18 cellular contexts compared by ENCODE assay signal in the genomic region with DNA sequence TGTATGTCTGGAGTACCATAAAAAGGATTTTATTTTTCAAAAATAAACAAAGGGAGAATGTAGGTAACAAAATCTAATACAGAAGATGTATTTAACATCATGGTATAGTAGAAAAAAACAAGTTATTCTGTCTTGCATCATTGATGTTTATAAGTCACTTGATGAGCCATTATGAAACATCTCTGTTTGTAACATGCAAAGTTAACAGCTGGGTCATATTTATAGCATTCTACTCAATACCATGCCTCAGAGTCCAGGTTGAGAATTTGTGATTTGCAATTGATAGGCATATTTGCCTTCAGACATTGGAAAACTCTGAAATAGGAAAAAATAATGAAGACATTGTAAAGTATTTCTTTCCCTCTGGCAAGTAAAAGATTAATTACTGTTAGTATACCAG. TPM values are rescaled to one million over a fixed set of nuclear protein-coding genes. Genes with fewer than 3 reads are reported as not detected.
DNase-seq lines count a peak whose midpoint lies in the region; ATAC-seq and TF ChIP-seq lines count a peak whose summit lies in the region.
"Had no signal": no experiment of that assay in that cellular context is flagged by ENCODE, and none has a peak within 500 bp of the region (broad histone marks: within the 10 kb centered on the region; RNA-seq: fewer than 3 reads in every experiment).

No MANE protein-coding gene starts in this region.

- in situ Hi-C loops in GM13976 (cut with MboI; ENCODE audit: low sequenced_read_pairs, unreplicated experiment) (no loop called here), gastrocnemius medialis (cut with MboI; ENCODE audit: low sequenced_read_pairs in 4 of 4) (loop anchor here in 1 of 4 donors (10.0 to 25.0 kb wide), 2 partner anchors 218 to 540 kb away; no protein-coding TSS in a partner anchor)

- ATAC-seq in GM21390 (IDR thresholded peaks at IDR 0.05; ENCODE audit: unreplicated experiment) (peak; percentile 37), HG03159 (IDR thresholded peaks at IDR 0.05; ENCODE audit: unreplicated experiment) (peak; percentile 40), gastrocnemius medialis (no peak), left lung (no peak)
- ATAC-seq: PC-3; right cardiac atrium; stimulated activated memory B cell treated with anti-CD40 and anti-IgM and Interleukin-4, amounts not matched to agents 10 μg/mL and 1 μg/mL and 100 μg/mL, for 72 hours had no signal

- TF ChIP-seq CTCF in GM13976 (IDR thresholded peaks at IDR 0.05; ENCODE audit: borderline replicate concordance, control extremely low read depth, extremely low read depth, insufficient read depth, missing control alignments) (no peak), choroid plexus epithelial cell (conservative IDR thresholded peaks at IDR 0.05; ENCODE audit: low read depth, low read length) (no peak), gastrocnemius medialis (IDR thresholded peaks at IDR 0.05 in 4 of 5, conservative IDR thresholded peaks at IDR 0.05 in 1 of 5) (no peak), left lung (IDR thresholded peaks at IDR 0.05) (no peak)

- DNase-seq in GM13976 (ENCODE audit: low spot score) = peak; percentile 40
- peak; percentile 16 for DNase-seq in choroid plexus epithelial cell (ENCODE audit: low read depth)
- no peak for DNase-seq in NCI-H2107 treated with DMSO at 0.1 percent for 48 hours (lab: John Stamatoyannopoulos, UW; ENCODE audit: unreplicated experiment)
- DNase-seq in MG63 = no peak
- no peak for DNase-seq in gastrocnemius medialis
- DNase-seq in left lung = no peak
- DNase-seq: cerebellar nuclear complex; hypothalamus; NCI-H1092 treated with DMSO at 0.1 percent for 48 hours; NCI-H446; PC-3; right cardiac atrium; stimulated activated CD4-positive, alpha-beta T cell treated with anti-CD3 and anti-CD28 coated beads, Interleukin-4, amount 100 ng/mL, for 1 hour; SW 1271 had no signal

- H3K27me3 ChIP-seq in MG63 (no peaks in the 10 kb centered on the region), gastrocnemius medialis (no peaks in the 10 kb centered on the region), left lung (no peaks in the 10 kb centered on the region)

- H3K27ac ChIP-seq in gastrocnemius medialis (no peak overlapping the region), left lung (no peak overlapping the region)
- H3K27ac ChIP-seq: epithelial cell of prostate had no signal

- H3K9me3 ChIP-seq in MG63 (no peaks in the 10 kb centered on the region), gastrocnemius medialis (no peaks in the 10 kb centered on the region), left lung (no peaks in the 10 kb centered on the region)

- no peak for TF ChIP-seq POLR2A in gastrocnemius medialis (IDR thresholded peaks at IDR 0.05)

- intact Hi-C loops in gastrocnemius medialis (cut with DNase I; ENCODE audit: low total_unique reads) = no loop called here
- intact Hi-C loops in left lung (cut with DNase I) = loop anchor here in 1 of 2 donors (10.0 kb wide), 2 partner anchors 218 to 548 kb away; no protein-coding TSS in a partner anchor

- H3K4me3 ChIP-seq in choroid plexus epithelial cell (ENCODE audit: low read depth, low read length) (no peak overlapping the region), MG63 (no peak overlapping the region), gastrocnemius medialis (no peak overlapping the region), left lung (no peak overlapping the region)

- H3K4me1 ChIP-seq in gastrocnemius medialis = no peaks in the 10 kb centered on the region
- H3K4me1 ChIP-seq in left lung = peaks cover 0 to 11% of the 10 kb centered on the region in 2 donors

- H3K36me3 ChIP-seq in MG63 = no peaks in the 10 kb centered on the region
- no peaks in the 10 kb centered on the region for H3K36me3 ChIP-seq in gastrocnemius medialis
- no peaks in the 10 kb centered on the region for H3K36me3 ChIP-seq in left lung

RNA-seq across cellular contexts. Expression of a gene that starts 52.3 kb away (rescaled TPM):
- total RNA-seq in MG63 (2014; rRNA removed; shearing (Covaris generic); ENCODE audit: low replicate concordance) = 0.03 TPM in 1 of 2 replicates, not detected in the other
- total RNA-seq in gastrocnemius medialis = 1 to 10 TPM in 1 of 4 donors, under 1 TPM in 1, not detected in 2; 0.32 to 1.1 TPM
- total RNA-seq in left lung = 1 to 10 TPM; 4.0 to 6.0 TPM

Comparison
In these comparisons a context has a peak if more than half of its experiments do, and no peak if none do; other contexts are left out.
1. DNase-seq: peak in GM13976 (single experiment) and choroid plexus epithelial cell (single experiment); none in NCI-H2107 treated with DMSO at 0.1 percent for 48 hours (single experiment), MG63 (single experiment), gastrocnemius medialis (0 of 2) and left lung (0 of 2).
2. ATAC-seq: peak in GM21390 (single experiment) and HG03159 (single experiment); none in gastrocnemius medialis (0 of 2) and left lung (single experiment).